In genomic region chr13:24511019-24511823, GRCh38 we compare ENCODE assay signal across 8 cellular contexts. TPM values are rescaled to one million over a fixed set of nuclear protein-coding genes. Genes with fewer than 3 reads are reported as not detected.
DNase-seq lines count a peak whose midpoint lies in the region; ATAC-seq and TF ChIP-seq lines count a peak whose summit lies in the region.

No MANE protein-coding gene starts in this region.

- H3K4me1 ChIP-seq in BLaER1 treated with 17β-estradiol and CSF1 and Interleukin-3, amounts not matched to agents 10 nM and 100 nM, result peaks cover 9 to 34% (median 22%) of the 10 kb centered on the region in 10 experiments

- peak overlapping the region; percentile 86 to 98 (median 93) for H3K27ac ChIP-seq in BLaER1 treated with 17β-estradiol and CSF1 and Interleukin-3, amounts not matched to agents 10 nM and 100 nM

- peak overlapping the region; percentile 82 to 96 (median 91) for H3K9ac ChIP-seq in BLaER1 treated with 17β-estradiol and CSF1 and Interleukin-3, amounts not matched to agents 10 nM and 100 nM

- peaks cover 14 to 52% (median 30%) of the 10 kb centered on the region in 11 experiments; a peak in 16 of 22 replicates for H4K20me1 ChIP-seq in BLaER1 treated with 17β-estradiol and CSF1 and Interleukin-3, amounts not matched to agents 10 nM and 100 nM

- H3K4me2 ChIP-seq in BLaER1 treated with 17β-estradiol and CSF1 and Interleukin-3, amounts not matched to agents 10 nM and 100 nM, result peak overlapping the region; percentile 89 to 99 (median 96)

- no peaks in the 10 kb centered on the region for H3K27me3 ChIP-seq in BLaER1 treated with 17β-estradiol and CSF1 and Interleukin-3, amounts not matched to agents 10 nM and 100 nM

- H3K36me3 ChIP-seq in BLaER1 treated with 17β-estradiol and CSF1 and Interleukin-3, amounts not matched to agents 10 nM and 100 nM, result peaks cover 26 to 37% (median 31%) of the 10 kb centered on the region in 11 experiments

- DNase-seq in KBM-7 (peak; percentile 77), choroid plexus epithelial cell (ENCODE audit: low read depth) (peak; percentile 94), lung microvascular endothelial cell (ENCODE audit: low read depth in 2 of 2) (peak; percentile 12 to 93), NCI-H187 (lab: John Stamatoyannopoulos, UW) (no peak)
- DNase-seq in stimulated activated CD8-positive, alpha-beta memory T cell treated with anti-CD3 and anti-CD28 coated beads, Interleukin-15, amount 100 ng/mL, for 48 hours (ENCODE audit: low read depth in 2 of 2), result peak; percentile 66 to 68

- H3K4me3 ChIP-seq in BLaER1 treated with 17β-estradiol and CSF1 and Interleukin-3, amounts not matched to agents 10 nM and 100 nM, result peak overlapping the region; percentile 77 to 94 (median 88)
- H3K4me3 ChIP-seq in WI38 (ENCODE audit: low read depth, low read length) (peak overlapping the region; percentile 85), choroid plexus epithelial cell (ENCODE audit: low read depth, low read length) (peak overlapping the region; percentile 91)

- peak; percentile 38 for ATAC-seq in GM21390 (IDR thresholded peaks at IDR 0.05; ENCODE audit: unreplicated experiment)

- TF ChIP-seq CTCF in WI38 (IDR thresholded peaks at IDR 0.05; ENCODE audit: low read depth, low read length) (no peak), choroid plexus epithelial cell (conservative IDR thresholded peaks at IDR 0.05; ENCODE audit: low read depth, low read length) (no peak)

- in situ Hi-C loops in KBM-7 (cut with MboI; ENCODE audit: low pct_unique_long_range_greater_than_20kb, low sequenced_read_pairs), result no loop called here

- peaks cover 0 to 23% (median 16%) of the 10 kb centered on the region in 11 experiments; a peak in 17 of 22 replicates for H3K9me3 ChIP-seq in BLaER1 treated with 17β-estradiol and CSF1 and Interleukin-3, amounts not matched to agents 10 nM and 100 nM (replicated peaks in 1 of 11)

RNA-seq across cellular contexts. Expression of gene PARP4, which starts 1.4 kb away (rescaled TPM):
- 26.8 and 27.8 TPM in 2 replicates for total RNA-seq in lung microvascular endothelial cell

Comparison
In these comparisons a context has a peak if more than half of its experiments do, and no peak if none do; other contexts are left out.
1. DNase-seq: peak in KBM-7 (single experiment), choroid plexus epithelial cell (single experiment), lung microvascular endothelial cell (2 of 2) and stimulated activated CD8-positive, alpha-beta memory T cell treated with anti-CD3 and anti-CD28 coated beads, Interleukin-15, amount 100 ng/mL, for 48 hours (2 of 2); none in NCI-H187 (0 of 2).
2. Peak in every context shown above with its lines, with median percentiles within 50 percentile points of each other: H3K4me3 ChIP-seq.